ENCODE assay signal across 10 cellular contexts in genomic region chr22:48523091-48523490, GRCh38.
"Had no signal": no experiment of that assay in that cellular context is flagged by ENCODE, and none has a peak within 500 bp of the region (broad histone marks: within the 10 kb centered on the region; RNA-seq: fewer than 3 reads in every experiment).

No MANE protein-coding gene starts in this region.

- H3K4me2 ChIP-seq: KMS-11 had no signal

- DNase-seq: GM23248, GOT3, H9, HCEC 1CT, HFFc6, KBM-7 had no signal

- H3K4me3 ChIP-seq: GM23248 had no signal

- H3K9ac ChIP-seq: GM23248, KMS-11 had no signal

- H2AFZ ChIP-seq: GM23248 had no signal

- H3K27ac ChIP-seq: GM23248, HL-60, KMS-11 had no signal

- FAIRE-seq: H54, HepG2 had no signal
